7 cellular contexts compared by ENCODE assay signal in the genomic region with DNA sequence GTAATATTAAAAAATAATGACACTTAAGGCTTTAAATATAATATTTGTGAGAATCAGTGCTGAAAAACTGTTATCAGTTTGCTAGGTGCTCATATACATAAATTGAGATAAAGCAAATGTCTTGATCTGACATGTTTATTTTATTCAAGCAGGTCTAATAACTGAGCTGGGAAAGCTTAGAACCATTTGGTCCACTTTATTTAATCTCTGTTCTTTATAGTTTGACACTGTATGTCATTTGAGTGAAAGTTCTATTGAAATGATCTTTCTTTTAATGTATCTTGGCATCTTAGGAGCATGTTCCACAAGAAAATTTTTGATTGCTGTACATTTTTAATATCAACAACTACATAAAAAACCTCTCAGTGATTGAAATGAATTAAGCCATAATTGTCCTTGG.
"Had no signal": no experiment of that assay in that cellular context is flagged by ENCODE, and none has a peak within 500 bp of the region (broad histone marks: within the 10 kb centered on the region; RNA-seq: fewer than 3 reads in every experiment).

No MANE protein-coding gene starts in this region.

- FAIRE-seq: HepG2, HTR-8/SVneo, K562 had no signal

- H3K4me3 ChIP-seq: K562 had no signal

- DNase-seq: IMR-90, KBM-7, KG1 had no signal

- H3K27ac ChIP-seq: HL-60 had no signal
